Comparison of ENCODE assay signal across 1 cellular context in genomic region chr9:131366745-131367401, GRCh38.
TF ChIP-seq lines count a peak whose summit lies in the region.

No MANE protein-coding gene starts in this region.

TF ChIP-seq in HepG2, 621 proteins besides CTCF, POLR2A, EP300 and RAD21 (continued from another document):
- TF ChIP-seq GATAD2A (CRISPR knock-in tag; IDR thresholded peaks at IDR 0.05), result 0 out of 2 replicates have a peak, but pooled peaks have one; percentile 26
- 0 out of 2 replicates have a peak, but pooled peaks have one; percentile 37 for TF ChIP-seq FOXC1 (CRISPR knock-in tag; IDR thresholded peaks at IDR 0.05; ENCODE audit: borderline replicate concordance)
- TF ChIP-seq ZFY (CRISPR knock-in tag; IDR thresholded peaks at IDR 0.05), result no peak
- TF ChIP-seq ZFP36L2 (CRISPR knock-in tag; IDR thresholded peaks at IDR 0.05), result no peak
- TF ChIP-seq SALL1 (CRISPR knock-in tag; IDR thresholded peaks at IDR 0.05), result peak; percentile 27; the same call in 1 of the 2 replicates
- peak; percentile 92 for TF ChIP-seq STAG1 (CRISPR knock-in tag; IDR thresholded peaks at IDR 0.05)
- 0 out of 2 replicates have a peak, but pooled peaks have one; percentile 39 for TF ChIP-seq ZNF205 (CRISPR knock-in tag; IDR thresholded peaks at IDR 0.05)
- TF ChIP-seq IKZF5 (CRISPR knock-in tag; IDR thresholded peaks at IDR 0.05), result no peak
- no peak for TF ChIP-seq FOXK1 (CRISPR knock-in tag; IDR thresholded peaks at IDR 0.05; ENCODE audit: borderline replicate concordance, low read depth)
- no peak for TF ChIP-seq ZMYM4 (CRISPR knock-in tag; IDR thresholded peaks at IDR 0.05)
- 0 out of 2 replicates have a peak, but pooled peaks have one; percentile 27 for TF ChIP-seq RFX3 (CRISPR knock-in tag; IDR thresholded peaks at IDR 0.05)
- TF ChIP-seq ZNF616 (CRISPR knock-in tag; IDR thresholded peaks at IDR 0.05; ENCODE audit: low read depth), result no peak
- 0 out of 2 replicates have a peak, but pooled peaks have one; percentile 15 for TF ChIP-seq ZNF121 (CRISPR knock-in tag; IDR thresholded peaks at IDR 0.05)
- peak; percentile 37 for TF ChIP-seq XRCC5 (optimal IDR thresholded peaks at IDR 0.05; ENCODE audit: low read length)
- no peak for TF ChIP-seq ZNF280B (CRISPR knock-in tag; IDR thresholded peaks at IDR 0.05; ENCODE audit: borderline replicate concordance)
